In genomic region chr2:129605654-129606053, GRCh38 we compare ENCODE assay signal across 19 cellular contexts.
DNase-seq lines count a peak whose midpoint lies in the region; ATAC-seq and TF ChIP-seq lines count a peak whose summit lies in the region.
"Had no signal": no experiment of that assay in that cellular context is flagged by ENCODE, and none has a peak within 500 bp of the region (broad histone marks: within the 10 kb centered on the region; RNA-seq: fewer than 3 reads in every experiment).

No MANE protein-coding gene starts in this region.

- H3K9me3 ChIP-seq in GM23248 (ENCODE audit: low read depth) = no peaks in the 10 kb centered on the region
- H3K9me3 ChIP-seq: SJCRH30 had no signal

- H3K4me3 ChIP-seq in GM23248 = no peak overlapping the region
- no peak overlapping the region for H3K4me3 ChIP-seq in brain microvascular endothelial cell (ENCODE audit: low read depth, low read length)
- H3K4me3 ChIP-seq: SJCRH30 had no signal

- no peak overlapping the region for H3K9ac ChIP-seq in GM23248

- no peak for ATAC-seq in GM21825 (IDR thresholded peaks at IDR 0.05; ENCODE audit: unreplicated experiment)
- ATAC-seq in GM18909 (IDR thresholded peaks at IDR 0.05; ENCODE audit: poor library complexity, unreplicated experiment) = no peak

- WGBS in GM23248 (ENCODE audit: low coverage in 1 of 2, low lambda C conversion rate in 2 of 2, missing lambda C conversion rate in 2 of 2), 2 experiments = 26 to 29% methylated on average over 6 of the region's 6 CpGs

- H4K20me1 ChIP-seq in GM23248 (ENCODE audit: insufficient read depth) = no peaks in the 10 kb centered on the region

- no peaks in the 10 kb centered on the region for H3K79me2 ChIP-seq in GM23248 (ENCODE audit: insufficient read depth)

- H2AFZ ChIP-seq in GM23248 = no peak overlapping the region

- no peaks in the 10 kb centered on the region for H3K4me1 ChIP-seq in GM23248 (ENCODE audit: insufficient read depth)
- H3K4me1 ChIP-seq: SJCRH30 had no signal

- H3K27me3 ChIP-seq in GM23248 (replicated peaks; ENCODE audit: insufficient read depth) (no peaks in the 10 kb centered on the region), brain microvascular endothelial cell (replicated peaks) (no peaks in the 10 kb centered on the region)
- H3K27me3 ChIP-seq: SJCRH30 had no signal

- no peak overlapping the region for H3K27ac ChIP-seq in GM23248
- no peak overlapping the region for H3K27ac ChIP-seq in brain microvascular endothelial cell
- H3K27ac ChIP-seq: SJCRH30 had no signal

- DNase-seq in DMS79 treated with DMSO at 0.1 percent for 48 hours (lab: John Stamatoyannopoulos, UW) (peak; percentile 7), DMS79 (lab: John Stamatoyannopoulos, UW) (no peak), GM23248 (peak; percentile 1), RPMI8226 (peak; percentile 10), midbrain (lab: John Stamatoyannopoulos, UW) (peak; percentile 3), brain microvascular endothelial cell (no peak)
- DNase-seq: 8988T; COR-L47; DMS53; HCEC 1CT; IMR-90; NCI-H1436; NCI-H2029; NCI-H524; NK-92 treated with Interleukin-12 subunit alpha and Interleukin-12 subunit beta, amount 100 ng/mL, for 24 hours; OCI-M1; SJCRH30 had no signal

- no peaks in the 10 kb centered on the region for H3F3A ChIP-seq in GM23248 (ENCODE audit: insufficient read depth)

- TF ChIP-seq CTCF in brain microvascular endothelial cell (IDR thresholded peaks at IDR 0.05; ENCODE audit: low read depth, low read length, missing control alignments) = no peak

- in situ Hi-C loops in GM23248 (cut with MboI) (no loop called here), brain microvascular endothelial cell (cut with HindIII; ENCODE audit: low pct_ligation_motif_present, low sequenced_read_pairs) (no loop called here)

- no peaks in the 10 kb centered on the region for H3K9me2 ChIP-seq in GM23248 (ENCODE audit: insufficient read depth)

- no peak overlapping the region for H3K4me2 ChIP-seq in GM23248 (ENCODE audit: unreplicated experiment)

- H3K36me3 ChIP-seq in GM23248 (ENCODE audit: low read depth) (no peaks in the 10 kb centered on the region), brain microvascular endothelial cell (replicated peaks) (no peaks in the 10 kb centered on the region)
- H3K36me3 ChIP-seq: SJCRH30 had no signal

Comparison
In these comparisons a context has a peak if more than half of its experiments do, and no peak if none do; other contexts are left out.
1. DNase-seq: peak in DMS79 treated with DMSO at 0.1 percent for 48 hours (single experiment), GM23248 (single experiment), RPMI8226 (single experiment) and midbrain (single experiment); none in DMS79 (single experiment) and brain microvascular endothelial cell (single experiment).